Comparison of ENCODE assay signal across 8 cellular contexts in the genomic region with DNA sequence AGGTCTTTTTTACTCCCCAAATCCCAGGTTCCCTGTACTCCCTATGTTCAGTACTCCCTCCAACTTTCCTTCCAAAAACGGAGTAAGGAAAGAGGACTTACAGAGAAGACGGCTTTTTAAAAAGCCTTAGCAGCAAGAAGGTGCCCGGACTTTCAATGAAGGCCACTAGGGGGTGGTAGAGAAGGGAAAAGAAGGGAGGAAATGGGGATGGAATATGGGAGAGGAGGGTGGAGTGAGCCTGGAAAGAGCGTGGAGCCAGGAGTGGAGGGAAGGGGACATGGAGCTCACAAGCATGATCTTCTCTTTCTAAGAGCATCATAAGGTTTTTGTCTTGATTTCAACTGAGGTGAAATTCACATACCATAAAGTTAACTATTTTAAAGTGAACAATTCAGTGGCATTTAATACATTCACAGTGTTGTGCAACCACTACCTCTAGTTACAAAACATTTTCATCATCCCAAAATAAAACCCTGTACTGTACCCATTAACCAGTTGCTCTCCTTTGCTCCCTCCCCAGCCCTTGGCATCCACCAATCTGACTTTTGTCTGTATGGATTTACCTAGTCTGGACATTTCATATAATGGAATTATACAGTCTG.
DNase-seq lines count a peak whose midpoint lies in the region; ATAC-seq and TF ChIP-seq lines count a peak whose summit lies in the region.

No MANE protein-coding gene starts in this region.

- DNase-seq in COLO829 (ENCODE audit: low spot score) (peak; percentile 72), GM23248 (peak; percentile 61), cerebellar cortex (ENCODE audit: low spot score) (peak; percentile 36), medulla oblongata (ENCODE audit: extremely low spot score) (peak; percentile 82), occipital lobe (lab: John Stamatoyannopoulos, UW) (no peak)

- no peak for ATAC-seq in GM18868 (IDR thresholded peaks at IDR 0.05; ENCODE audit: unreplicated experiment)
- ATAC-seq in HG03432 (IDR thresholded peaks at IDR 0.05; ENCODE audit: unreplicated experiment), result no peak

- H3K4me1 ChIP-seq in GM23248 (ENCODE audit: insufficient read depth) (no peaks in the 10 kb centered on the region), OCI-LY1 (ENCODE audit: insufficient read depth, low read length, severe bottlenecking) (no peaks in the 10 kb centered on the region)

- no peaks in the 10 kb centered on the region for H3K9me3 ChIP-seq in GM23248 (ENCODE audit: low read depth)
- H3K9me3 ChIP-seq in OCI-LY1 (ENCODE audit: low read length), result no peaks in the 10 kb centered on the region

- peak; percentile 71 for TF ChIP-seq CTCF in OCI-LY1 (IDR thresholded peaks at IDR 0.05; ENCODE audit: low read length)

- no peaks in the 10 kb centered on the region for H3K9me2 ChIP-seq in GM23248 (ENCODE audit: insufficient read depth)
- no peaks in the 10 kb centered on the region for H3K9me2 ChIP-seq in OCI-LY1 (ENCODE audit: low read depth, low read length)

- H3K9ac ChIP-seq in GM23248 (no peak overlapping the region), OCI-LY1 (ENCODE audit: low read length) (no peak overlapping the region)

- H3K79me2 ChIP-seq in GM23248 (ENCODE audit: insufficient read depth), result no peaks in the 10 kb centered on the region
- H3K79me2 ChIP-seq in OCI-LY1 (ENCODE audit: insufficient read depth, low read length), result no peaks in the 10 kb centered on the region

- H4K20me1 ChIP-seq in GM23248 (ENCODE audit: insufficient read depth) (no peaks in the 10 kb centered on the region), OCI-LY1 (ENCODE audit: insufficient read depth, low read length) (no peaks in the 10 kb centered on the region)

- no peaks in the 10 kb centered on the region for H3K36me3 ChIP-seq in GM23248 (ENCODE audit: low read depth)
- H3K36me3 ChIP-seq in OCI-LY1 (ENCODE audit: insufficient read depth, low read length), result no peaks in the 10 kb centered on the region

- in situ Hi-C loops in GM23248 (cut with MboI), result loop anchor here (25.0 kb wide), 2 partner anchors 207 to 593 kb away; no protein-coding TSS in a partner anchor

- H2AFZ ChIP-seq in GM23248 (no peak overlapping the region; the same call in 1 of the 2 replicates), OCI-LY1 (ENCODE audit: low read length) (no peak overlapping the region)

- WGBS in GM23248 (ENCODE audit: low coverage in 1 of 2, low lambda C conversion rate in 2 of 2, missing lambda C conversion rate in 2 of 2), 2 experiments, result 8 to 14% methylated on average over 4 of the region's 4 CpGs

- H3K27ac ChIP-seq in GM23248 (no peak overlapping the region), OCI-LY1 (ENCODE audit: low read depth, low read length, poor library complexity, severe bottlenecking) (no peak overlapping the region)

- H3K4me2 ChIP-seq in GM23248 (ENCODE audit: unreplicated experiment) (no peak overlapping the region), OCI-LY1 (ENCODE audit: low read length) (no peak overlapping the region)

- H3F3A ChIP-seq in GM23248 (ENCODE audit: insufficient read depth) (no peaks in the 10 kb centered on the region), OCI-LY1 (ENCODE audit: insufficient read depth, low read length) (no peaks in the 10 kb centered on the region)

- no peaks in the 10 kb centered on the region for H3K27me3 ChIP-seq in GM23248 (replicated peaks; ENCODE audit: insufficient read depth)
- peaks cover 3% of the 10 kb centered on the region; the same call in 1 of the 2 replicates for H3K27me3 ChIP-seq in OCI-LY1 (ENCODE audit: insufficient read depth, low read length)

- H3K4me3 ChIP-seq in GM23248, result no peak overlapping the region
- H3K4me3 ChIP-seq in OCI-LY1 (ENCODE audit: low read depth, low read length, poor library complexity, severe bottlenecking), result no peak overlapping the region
